In genomic region chr1:181398544-181398943, GRCh38 we compare ENCODE assay signal across 10 cellular contexts.
DNase-seq lines count a peak whose midpoint lies in the region; ATAC-seq and TF ChIP-seq lines count a peak whose summit lies in the region.
"Had no signal": no experiment of that assay in that cellular context is flagged by ENCODE, and none has a peak within 500 bp of the region (broad histone marks: within the 10 kb centered on the region; RNA-seq: fewer than 3 reads in every experiment).

No MANE protein-coding gene starts in this region.

- H3K4me1 ChIP-seq in Karpas-422 (ENCODE audit: low read length): no peaks in the 10 kb centered on the region
- H3K4me1 ChIP-seq: breast epithelium, testis had no signal

- H2AFZ ChIP-seq in Karpas-422 (ENCODE audit: low read length): no peak overlapping the region

- H3K27me3 ChIP-seq in Karpas-422 (ENCODE audit: low read length): no peaks in the 10 kb centered on the region
- H3K27me3 ChIP-seq: breast epithelium, testis had no signal

- peak; percentile 84 for ATAC-seq in GM19023 (IDR thresholded peaks at IDR 0.05; ENCODE audit: unreplicated experiment)
- peak; percentile 92 for ATAC-seq in HG02678 (IDR thresholded peaks at IDR 0.05; ENCODE audit: unreplicated experiment)
- ATAC-seq in HG03558 (IDR thresholded peaks at IDR 0.05; ENCODE audit: extremely low read depth, unreplicated experiment): peak; percentile 49

- peak; percentile 81 for DNase-seq in GM10248 (ENCODE audit: extremely low spot score)
- DNase-seq in SHP77 (lab: John Stamatoyannopoulos, UW): no peak
- no peak for DNase-seq in iPS-NIHi11 (ENCODE audit: low spot score)
- DNase-seq in SIG-M5 treated with dmso at 0.1 percent for 504 hours (lab: John Stamatoyannopoulos, UW; ENCODE audit: unreplicated experiment): no peak
- DNase-seq in Karpas-422: no peak
- DNase-seq: testis had no signal

- no peak overlapping the region for H3K4me3 ChIP-seq in Karpas-422 (ENCODE audit: low read length)
- H3K4me3 ChIP-seq: breast epithelium, testis had no signal

- CTCF ChIA-PET in GM10248 (lab: Yijun Ruan, JAX): interaction anchor here (0.8 to 8.3 kb wide), 12 partner anchors 9 to 209 kb away, joined by 3 to 53 read pairs (median 8); no protein-coding TSS in a partner anchor

- no peaks in the 10 kb centered on the region for H3K36me3 ChIP-seq in Karpas-422 (ENCODE audit: insufficient read depth, low read length)
- H3K36me3 ChIP-seq: breast epithelium had no signal

- no peak for TF ChIP-seq CTCF in GM10248 (IDR thresholded peaks at IDR 0.05; ENCODE audit: control extremely low read depth, extremely low read depth, low read depth, missing control alignments)

- H4K20me1 ChIP-seq in Karpas-422 (ENCODE audit: insufficient read depth, low read depth, low read length): no peaks in the 10 kb centered on the region

- H3K9ac ChIP-seq in Karpas-422 (ENCODE audit: low read length): no peak overlapping the region

- H3K27ac ChIP-seq in Karpas-422 (ENCODE audit: low read length): no peak overlapping the region
- H3K27ac ChIP-seq: breast epithelium, testis had no signal

- no peaks in the 10 kb centered on the region for H3K9me2 ChIP-seq in Karpas-422 (replicated peaks; ENCODE audit: insufficient read depth, low read length)

- no peak overlapping the region for H3K4me2 ChIP-seq in Karpas-422 (ENCODE audit: low read depth, low read length, poor library complexity, severe bottlenecking)

- no peaks in the 10 kb centered on the region for H3K79me2 ChIP-seq in Karpas-422 (ENCODE audit: low read length)

- no peaks in the 10 kb centered on the region for H3K9me3 ChIP-seq in Karpas-422 (ENCODE audit: low read length)
- H3K9me3 ChIP-seq: breast epithelium, testis had no signal

- POLR2A ChIA-PET in GM10248 (lab: Yijun Ruan, JAX): interaction anchor here (0.9 to 1.3 kb wide), 4 partner anchors 18 to 43 kb away, joined by 3 read pairs; no protein-coding TSS in a partner anchor
